ENCODE assay signal across 8 cellular contexts in genomic region chr1:36224537-36225297, GRCh38. TPM values are rescaled to one million over a fixed set of nuclear protein-coding genes. Genes with fewer than 3 reads are reported as not detected.
DNase-seq lines count a peak whose midpoint lies in the region; TF ChIP-seq lines count a peak whose summit lies in the region.

No MANE protein-coding gene starts in this region.

- POLR2A ChIA-PET in HEK293T (lab: Yijun Ruan, JAX): interaction anchor here (0.6 to 3.1 kb wide), 31 partner anchors 8 to 455 kb away, joined by 3 to 20 read pairs (median 5); partner anchors contain the start of genes EVA1B, MAP7D1, SH3D21 and TRAPPC3
- POLR2A ChIA-PET in MCF 10A (lab: Yijun Ruan, JAX): interaction anchor here (0.6 to 4.4 kb wide), 38 partner anchors 9 to 756 kb away, joined by 3 to 72 read pairs (median 6); partner anchors contain the start of genes MAP7D1, SH3D21, STK40 and TRAPPC3

- peak overlapping the region; percentile 98 for H3K27ac Mint-ChIP-seq in activated naive CD4-positive, alpha-beta T cell treated with anti-CD3 and anti-CD28 coated beads for 36 hours
- peak overlapping the region; percentile 98 for H3K27ac Mint-ChIP-seq in MCF 10A (ENCODE audit: low read depth, unreplicated experiment)

- peaks cover 38% of the 10 kb centered on the region for H3K4me1 Mint-ChIP-seq in activated naive CD4-positive, alpha-beta T cell treated with anti-CD3 and anti-CD28 coated beads for 36 hours (ENCODE audit: low read depth)
- peaks cover 26% of the 10 kb centered on the region for H3K4me1 Mint-ChIP-seq in MCF 10A (ENCODE audit: insufficient read depth, unreplicated experiment)

- H3K9me3 Mint-ChIP-seq in activated naive CD4-positive, alpha-beta T cell treated with anti-CD3 and anti-CD28 coated beads for 36 hours: no peaks in the 10 kb centered on the region
- no peaks in the 10 kb centered on the region for H3K9me3 Mint-ChIP-seq in MCF 10A (ENCODE audit: unreplicated experiment)

- no peak for DNase-seq in activated naive CD4-positive, alpha-beta T cell treated with anti-CD3 and anti-CD28 coated beads for 36 hours
- DNase-seq in activated naive CD4-positive, alpha-beta T cell treated with anti-CD3 and anti-CD28 coated beads, Interleukin-2, amount 50 U/mL, for 16 hours: no peak
- DNase-seq in HEK293T (ENCODE audit: extremely low spot score) (peak; percentile 78), LHCN-M2 (ENCODE audit: low read depth) (peak; percentile 91), MCF 10A (ENCODE audit: unreplicated experiment) (peak; percentile 85), iPS-NIHi7 (ENCODE audit: extremely low spot score) (peak; percentile 84)
- DNase-seq in stimulated activated CD4-positive, alpha-beta T cell treated with anti-CD3 and anti-CD28 coated beads, TNF-alpha, amount 100 ng/mL, for 24 hours (ENCODE audit: low read depth in 3 of 3): peak in 2 of 3 experiments; percentile 67 to 82

- CTCF ChIA-PET in activated naive CD4-positive, alpha-beta T cell treated with anti-CD3 and anti-CD28 coated beads for 36 hours (lab: Charles Lee): interaction anchor here (0.9 to 2.7 kb wide), 11 partner anchors 22 to 195 kb away, joined by 3 to 24 read pairs (median 3); partner anchors contain the start of genes SH3D21 and TRAPPC3
- CTCF ChIA-PET in HEK293T (lab: Yijun Ruan, JAX) (interaction anchor here (0.6 to 2.0 kb wide), 8 partner anchors 12 to 90 kb away, joined by 3 to 7 read pairs (median 4); partner anchors contain the start of gene MAP7D1), MCF 10A (lab: Yijun Ruan, JAX) (interaction anchor here (0.6 to 5.1 kb wide), 23 partner anchors 9 to 263 kb away, joined by 3 to 28 read pairs (median 4); partner anchors contain the start of gene TRAPPC3)

- H3K27me3 Mint-ChIP-seq in activated naive CD4-positive, alpha-beta T cell treated with anti-CD3 and anti-CD28 coated beads for 36 hours (ENCODE audit: low read depth): no peaks in the 10 kb centered on the region
- H3K27me3 Mint-ChIP-seq in MCF 10A (ENCODE audit: insufficient read depth, unreplicated experiment): no peaks in the 10 kb centered on the region

- H3K36me3 Mint-ChIP-seq in activated naive CD4-positive, alpha-beta T cell treated with anti-CD3 and anti-CD28 coated beads for 36 hours (ENCODE audit: low read depth): peaks cover 25% of the 10 kb centered on the region
- H3K36me3 Mint-ChIP-seq in MCF 10A (ENCODE audit: insufficient read depth, unreplicated experiment): peaks cover 42% of the 10 kb centered on the region

- intact Hi-C loops in activated naive CD4-positive, alpha-beta T cell treated with anti-CD3 and anti-CD28 coated beads for 36 hours (cut with micrococcal nuclease): loop anchor here (1.0 to 5.0 kb wide), 10 partner anchors 57 to 1253 kb away; partner anchors contain the start of genes AGO3, MRPS15, OSCP1 and TRAPPC3
- intact Hi-C loops in MCF 10A (cut with micrococcal nuclease): loop anchor here (1.0 to 2.0 kb wide), 3 partner anchors 36 to 75 kb away; partner anchors contain the start of gene TRAPPC3

- H3K4me3 Mint-ChIP-seq in activated naive CD4-positive, alpha-beta T cell treated with anti-CD3 and anti-CD28 coated beads for 36 hours: peak overlapping the region; percentile 90
- peak overlapping the region; percentile 92 for H3K4me3 Mint-ChIP-seq in MCF 10A (ENCODE audit: unreplicated experiment)

- BruUV-seq in MCF 10A (replicated peaks; lab: Mats Ljungman, UMichigan): TSS peak; percentile 43

- peak; percentile 2 for TF ChIP-seq CTCF in MCF 10A (IDR thresholded peaks at IDR 0.05; ENCODE audit: unreplicated experiment)

TF ChIP-seq in HEK293T, 16 proteins besides CTCF, POLR2A, EP300 and RAD21:
- TF ChIP-seq PKNOX1 (IDR thresholded peaks at IDR 0.05) (peak; percentile 94), CTBP1 (IDR thresholded peaks at IDR 0.05; ENCODE audit: borderline replicate concordance) (no peak)

TF ChIP-seq in PFSK-1, 5 proteins besides CTCF, POLR2A, EP300 and RAD21:
- TF ChIP-seq POLR2AphosphoS5 (IDR thresholded peaks at IDR 0.05; ENCODE audit: low read depth, low read length): peak; percentile 45
- no peak for TF ChIP-seq TAF1 (IDR thresholded peaks at IDR 0.05; ENCODE audit: borderline replicate concordance, insufficient read depth, low read length)
- peak; percentile 35; the same call in 1 of the 2 replicates for TF ChIP-seq SIN3A (IDR thresholded peaks at IDR 0.05; ENCODE audit: borderline replicate concordance, insufficient read depth, low read length)
TF ChIP-seq in PFSK-1: peak in this region for 2.

RNA-seq across cellular contexts. Expression of gene THRAP3, which starts 0.5 kb away (rescaled TPM):
- 100 to 1,000 TPM; 128 to 133 TPM for total RNA-seq in activated naive CD4-positive, alpha-beta T cell treated with anti-CD3 and anti-CD28 coated beads for 36 hours
- total RNA-seq in LHCN-M2 (2014; rRNA removed) (71.0 and 87.7 TPM in 2 replicates), MCF 10A (2022) (92.2 and 116 TPM in 2 replicates)
- 41.5 TPM for polyA plus RNA-seq in LHCN-M2 (2012)
- polyA plus RNA-seq in PFSK-1 (2012; ENCODE audit: insufficient read length, low read depth): 34.9 TPM

Comparison
In these comparisons a context has a peak if more than half of its experiments do, and no peak if none do; other contexts are left out.
1. DNase-seq: peak in HEK293T (single experiment), LHCN-M2 (single experiment), MCF 10A (single experiment), iPS-NIHi7 (single experiment) and stimulated activated CD4-positive, alpha-beta T cell treated with anti-CD3 and anti-CD28 coated beads, TNF-alpha, amount 100 ng/mL, for 24 hours (2 of 3); none in activated naive CD4-positive, alpha-beta T cell treated with anti-CD3 and anti-CD28 coated beads for 36 hours (single experiment) and activated naive CD4-positive, alpha-beta T cell treated with anti-CD3 and anti-CD28 coated beads, Interleukin-2, amount 50 U/mL, for 16 hours (single experiment).